Comparison of ENCODE assay signal across 30 cellular contexts in genomic region chr15:92443381-92443780, GRCh38. TPM values are rescaled to one million over a fixed set of nuclear protein-coding genes. Genes with fewer than 3 reads are reported as not detected.
"Had no signal": no experiment of that assay in that cellular context is flagged by ENCODE, and none has a peak within 500 bp of the region (broad histone marks: within the 10 kb centered on the region; RNA-seq: fewer than 3 reads in every experiment).

No MANE protein-coding gene starts in this region.

- FAIRE-seq: urothelium cell line had no signal

- H3K27ac Mint-ChIP-seq: stimulated activated effector memory CD8-positive, alpha-beta T cell treated with anti-CD3 and anti-CD28 coated beads, Interleukin-12 subunit alpha, Interleukin-12 subunit beta, amount 100 ng/mL, for 72 hours; stimulated activated memory B cell treated with anti-CD40 and anti-IgM and Interleukin-4, amounts not matched to agents 10 μg/mL and 1 μg/mL and 100 μg/mL, for 72 hours; stimulated activated naive CD8-positive, alpha-beta T cell treated with anti-CD3 and anti-CD28 coated beads, Interleukin-15, amount 100 ng/mL, for 72 hours; stimulated activated naive CD8-positive, alpha-beta T cell treated with anti-CD3 and anti-CD28 coated beads, Interleukin-15, Interleukin-2, amounts not matched to agents 100 ng/mL and 50 ng/mL, for 24 hours; type B pancreatic cell had no signal

- H3K27ac ChIP-seq: stomach, suprapubic skin, testis, thoracic aorta, thyroid gland, tibial artery, tibial nerve, transverse colon, upper lobe of left lung, upper lobe of right lung, uterus, vagina had no signal

- H3K27me3 Mint-ChIP-seq: stimulated activated memory B cell treated with anti-CD40 and anti-IgM and Interleukin-4, amounts not matched to agents 10 μg/mL and 1 μg/mL and 100 μg/mL, for 72 hours; stimulated activated naive CD8-positive, alpha-beta T cell treated with anti-CD3 and anti-CD28 coated beads, Interleukin-15, amount 100 ng/mL, for 72 hours; stimulated activated naive CD8-positive, alpha-beta T cell treated with anti-CD3 and anti-CD28 coated beads, Interleukin-15, Interleukin-2, amounts not matched to agents 100 ng/mL and 50 ng/mL, for 24 hours; type B pancreatic cell had no signal

- H3K4me1 ChIP-seq: stomach, suprapubic skin, testis, tibial artery, tibial nerve, transverse colon, upper lobe of left lung, upper lobe of right lung, uterus, vagina had no signal

- DNase-seq: stimulated activated CD4-positive, alpha-beta T cell treated with anti-CD3 and anti-CD28 coated beads, Interleukin-2, amount 100 ng/mL, for 48 hours; stimulated activated CD4-positive, alpha-beta T cell treated with anti-CD3 and anti-CD28 coated beads, Interleukin-4, amount 100 ng/mL, for 1 hour; stimulated activated CD4-positive, alpha-beta T cell treated with anti-CD3 and anti-CD28 coated beads, Interleukin-4, amount 100 ng/mL, for 24 hours; stimulated activated CD4-positive, alpha-beta T cell treated with anti-CD3 and anti-CD28 coated beads, Interleukin-4, amount 100 ng/mL, for 4 hours; stimulated activated CD8-positive, alpha-beta memory T cell treated with anti-CD3 and anti-CD28 coated beads, Interleukin-4, amount 100 ng/mL, for 48 hours; stimulated activated naive CD4-positive, alpha-beta T cell; stimulated activated naive CD4-positive, alpha-beta T cell treated with Interleukin-2 at 50 U/mL for 16 hours; stimulated activated naive CD8-positive, alpha-beta T cell treated with anti-CD3 and anti-CD28 coated beads, Interleukin-15, amount 100 ng/mL, for 72 hours; stimulated activated naive CD8-positive, alpha-beta T cell treated with anti-CD3 and anti-CD28 coated beads, Interleukin-15, Interleukin-2, amounts not matched to agents 100 U/mL and 50 U/mL, for 24 hours; stomach; substantia nigra; testis; thyroid gland; tibial artery; transverse colon; trophoblast cell; upper lobe of left lung; upper lobe of right lung; uterus had no signal

- H3K9me3 Mint-ChIP-seq: stimulated activated effector memory CD8-positive, alpha-beta T cell treated with anti-CD3 and anti-CD28 coated beads, Interleukin-12 subunit alpha, Interleukin-12 subunit beta, amount 100 ng/mL, for 72 hours; stimulated activated memory B cell treated with anti-CD40 and anti-IgM and Interleukin-4, amounts not matched to agents 10 μg/mL and 1 μg/mL and 100 μg/mL, for 72 hours; stimulated activated naive CD8-positive, alpha-beta T cell treated with anti-CD3 and anti-CD28 coated beads, Interleukin-15, amount 100 ng/mL, for 72 hours; stimulated activated naive CD8-positive, alpha-beta T cell treated with anti-CD3 and anti-CD28 coated beads, Interleukin-15, Interleukin-2, amounts not matched to agents 100 ng/mL and 50 ng/mL, for 24 hours; type B pancreatic cell had no signal

- ATAC-seq: stimulated activated effector memory CD8-positive, alpha-beta T cell treated with anti-CD3 and anti-CD28 coated beads, Interleukin-12 subunit alpha, Interleukin-12 subunit beta, amount 100 ng/mL, for 72 hours; stimulated activated memory B cell treated with anti-CD40 and anti-IgM and Interleukin-4, amounts not matched to agents 10 μg/mL and 1 μg/mL and 100 μg/mL, for 72 hours; stimulated activated naive CD8-positive, alpha-beta T cell treated with anti-CD3 and anti-CD28 coated beads, Interleukin-15, amount 100 ng/mL, for 72 hours; stimulated activated naive CD8-positive, alpha-beta T cell treated with anti-CD3 and anti-CD28 coated beads, Interleukin-15, Interleukin-2, amounts not matched to agents 100 U/mL and 50 U/mL, for 24 hours; upper lobe of right lung had no signal

- H3K4me3 Mint-ChIP-seq: stimulated activated effector memory CD8-positive, alpha-beta T cell treated with anti-CD3 and anti-CD28 coated beads, Interleukin-12 subunit alpha, Interleukin-12 subunit beta, amount 100 ng/mL, for 72 hours; stimulated activated memory B cell treated with anti-CD40 and anti-IgM and Interleukin-4, amounts not matched to agents 10 μg/mL and 1 μg/mL and 100 μg/mL, for 72 hours; stimulated activated naive CD8-positive, alpha-beta T cell treated with anti-CD3 and anti-CD28 coated beads, Interleukin-15, amount 100 ng/mL, for 72 hours; stimulated activated naive CD8-positive, alpha-beta T cell treated with anti-CD3 and anti-CD28 coated beads, Interleukin-15, Interleukin-2, amounts not matched to agents 100 ng/mL and 50 ng/mL, for 24 hours; type B pancreatic cell had no signal

- H3K36me3 Mint-ChIP-seq: stimulated activated effector memory CD8-positive, alpha-beta T cell treated with anti-CD3 and anti-CD28 coated beads, Interleukin-12 subunit alpha, Interleukin-12 subunit beta, amount 100 ng/mL, for 72 hours; stimulated activated memory B cell treated with anti-CD40 and anti-IgM and Interleukin-4, amounts not matched to agents 10 μg/mL and 1 μg/mL and 100 μg/mL, for 72 hours had no signal

- H3K4me1 Mint-ChIP-seq: stimulated activated effector memory CD8-positive, alpha-beta T cell treated with anti-CD3 and anti-CD28 coated beads, Interleukin-12 subunit alpha, Interleukin-12 subunit beta, amount 100 ng/mL, for 72 hours; stimulated activated memory B cell treated with anti-CD40 and anti-IgM and Interleukin-4, amounts not matched to agents 10 μg/mL and 1 μg/mL and 100 μg/mL, for 72 hours; stimulated activated naive CD8-positive, alpha-beta T cell treated with anti-CD3 and anti-CD28 coated beads, Interleukin-15, amount 100 ng/mL, for 72 hours had no signal

- H3K36me3 ChIP-seq: stomach, suprapubic skin, thoracic aorta, thyroid gland, tibial artery, tibial nerve, transverse colon, upper lobe of left lung, upper lobe of right lung, uterus, vagina had no signal

- H3K27me3 ChIP-seq: testis, thyroid gland, tibial nerve, transverse colon, upper lobe of left lung, upper lobe of right lung, uterus, vagina had no signal

- H3K9me3 ChIP-seq: stomach, suprapubic skin, testis, thoracic aorta, thyroid gland, tibial artery, tibial nerve, transverse colon, upper lobe of left lung, upper lobe of right lung, uterus, vagina had no signal

- H3K4me3 ChIP-seq: stomach, suprapubic skin, testis, thoracic aorta, thyroid gland, tibial artery, tibial nerve, transverse colon, upper lobe of left lung, upper lobe of right lung, uterus, vagina had no signal

RNA-seq across cellular contexts. Expression of gene ST8SIA2, which starts 49.7 kb away (rescaled TPM):
- total RNA-seq: subcutaneous adipose tissue, suprapubic skin, thoracic aorta, tibial nerve, upper lobe of right lung, ureter, vagina had no signal
- polyA plus RNA-seq: stomach had no signal
